ENCODE assay signal across 7 cellular contexts in the genomic region with DNA sequence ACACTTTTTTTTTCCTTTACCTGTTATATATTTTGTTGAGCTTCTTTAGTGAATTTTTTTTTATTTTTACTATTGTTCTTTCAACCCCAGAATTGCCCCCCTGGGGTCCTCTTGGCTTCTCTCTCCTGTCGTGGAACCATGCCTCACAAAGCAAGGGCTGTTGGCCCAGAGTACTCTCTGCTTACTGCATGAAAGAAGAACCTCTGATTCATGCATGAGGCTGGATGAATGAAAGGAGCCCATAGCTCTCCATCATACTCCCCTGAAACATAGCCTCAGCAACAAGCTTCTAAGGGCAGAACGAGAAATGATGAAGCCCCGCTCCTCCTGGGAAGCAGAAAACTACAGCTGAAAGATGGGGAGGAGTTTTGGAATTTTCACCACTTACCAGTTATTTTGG.
"Had no signal": no experiment of that assay in that cellular context is flagged by ENCODE, and none has a peak within 500 bp of the region (broad histone marks: within the 10 kb centered on the region; RNA-seq: fewer than 3 reads in every experiment).

No MANE protein-coding gene starts in this region.

- DNase-seq: GM23248, H9, HFFc6, IMR-90, KG1 had no signal

- H3K9me3 Mint-ChIP-seq: H9 had no signal

- H3K4me3 ChIP-seq: GM23248, K562 had no signal

- H3K4me3 Mint-ChIP-seq: H9, HFFc6 had no signal

- H3K27ac Mint-ChIP-seq: H9, HFFc6 had no signal

- H3K27ac ChIP-seq: GM23248 had no signal

- ATAC-seq: HCT116, K562 had no signal
